3 cellular contexts compared by ENCODE assay signal in the genomic region with DNA sequence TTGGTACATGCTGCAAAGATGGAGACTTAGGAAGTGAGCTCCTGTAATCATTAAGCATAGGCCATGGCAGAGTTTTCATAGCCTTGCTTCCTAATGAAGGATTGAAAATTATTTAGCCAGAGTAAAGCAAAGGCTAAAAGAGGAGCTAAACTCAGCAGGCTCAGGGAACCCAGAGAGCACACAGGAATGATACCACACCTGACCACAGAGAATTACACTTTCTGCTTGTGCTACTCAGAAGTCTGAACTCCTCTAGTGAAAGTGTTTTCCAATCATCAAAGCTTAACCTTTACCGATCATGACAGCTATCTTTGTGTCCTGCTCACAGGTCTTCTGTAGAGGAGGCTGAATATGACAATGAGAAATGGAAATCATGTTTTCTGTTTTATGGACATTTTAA.
"Had no signal": no experiment of that assay in that cellular context is flagged by ENCODE, and none has a peak within 500 bp of the region (broad histone marks: within the 10 kb centered on the region; RNA-seq: fewer than 3 reads in every experiment).

No MANE protein-coding gene starts in this region.

- DNase-seq: GDM1, GF-D8 had no signal

- H3K4me3 ChIP-seq: GM12878 had no signal

- ATAC-seq: GM12878 had no signal
